In the genomic region with DNA sequence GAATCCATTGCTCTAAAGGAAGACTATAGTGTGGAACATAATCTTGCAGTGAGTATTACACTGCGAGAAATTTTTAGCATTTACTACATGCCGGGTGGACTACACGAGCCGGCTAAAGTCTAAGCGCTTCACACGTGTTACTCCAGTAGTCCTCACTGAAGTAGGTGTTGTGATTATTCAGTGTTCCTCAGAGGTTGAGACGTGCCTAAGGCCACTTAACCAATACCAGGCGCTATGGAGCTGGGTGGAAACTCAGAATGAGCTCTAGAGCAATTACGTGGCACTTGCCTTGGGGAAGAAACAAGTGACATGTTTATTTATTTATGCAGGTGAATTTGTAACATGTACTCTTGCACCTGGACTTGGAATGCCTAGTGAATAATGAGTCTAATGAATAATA, we compare ENCODE assay signal across 18 cellular contexts. TPM values are rescaled to one million over a fixed set of nuclear protein-coding genes. Genes with fewer than 3 reads are reported as not detected.
"Had no signal": no experiment of that assay in that cellular context is flagged by ENCODE, and none has a peak within 500 bp of the region (broad histone marks: within the 10 kb centered on the region; RNA-seq: fewer than 3 reads in every experiment).

No MANE protein-coding gene starts in this region.

- H3K9me3 ChIP-seq: adrenal gland, heart left ventricle, sigmoid colon, testis had no signal

- ATAC-seq: effector memory CD8-positive, alpha-beta T cell; naive thymus-derived CD8-positive, alpha-beta T cell; WTC11 had no signal

- H3K36me3 ChIP-seq: adrenal gland, neural progenitor cell had no signal

- H3K27me3 ChIP-seq: adrenal gland, dorsolateral prefrontal cortex, heart left ventricle, neural progenitor cell, sigmoid colon, testis had no signal

- H3K4me3 ChIP-seq: adrenal gland, dorsolateral prefrontal cortex, heart left ventricle, neural progenitor cell, sigmoid colon, smooth muscle cell, testis had no signal

- H3K27ac ChIP-seq: adrenal gland, neural progenitor cell, sigmoid colon, testis had no signal

- DNase-seq: activated gamma-delta T cell treated with Interleukin-2 at 50 U/mL for 16 hours; activated T-cell treated with anti-CD3 and anti-CD28 coated beads, Interleukin-2, amount 50 U/mL, for 1 hour; adrenal gland; dorsolateral prefrontal cortex; effector memory CD8-positive, alpha-beta T cell; heart left ventricle; left cardiac atrium; naive thymus-derived CD8-positive, alpha-beta T cell; posterior cingulate gyrus; retina; sigmoid colon; stimulated activated CD4-positive, alpha-beta T cell treated with anti-CD3 and anti-CD28 coated beads, Interleukin-2, amount 100 ng/mL, for 48 hours; stimulated activated naive CD4-positive, alpha-beta T cell; T-helper 9 cell; testis had no signal

RNA-seq across cellular contexts. Expression of a gene that starts 46.4 kb away (rescaled TPM):
- total RNA-seq: naive thymus-derived CD8-positive, alpha-beta T cell had no signal
- polyA plus RNA-seq: naive thymus-derived CD8-positive, alpha-beta T cell had no signal
